21 cellular contexts compared by ENCODE assay signal in genomic region chr4:80065601-80066000, GRCh38. TPM values are rescaled to one million over a fixed set of nuclear protein-coding genes. Genes with fewer than 3 reads are reported as not detected.
A peak's percentile ranks its signal among the peaks of the same experiment; 100 is the strongest.
DNase-seq lines count a peak whose midpoint lies in the region; ATAC-seq and TF ChIP-seq lines count a peak whose summit lies in the region.
"Had no signal": no experiment of that assay in that cellular context is flagged by ENCODE, and none has a peak within 500 bp of the region (broad histone marks: within the 10 kb centered on the region; RNA-seq: fewer than 3 reads in every experiment).

No MANE protein-coding gene starts in this region.

- CTCF ChIA-PET in CD4-positive, alpha-beta memory T cell (lab: Charles Lee; ENCODE audit: partially characterized antibody), result interaction anchor here (2.0 kb wide), 1 partner anchor 60 kb away, joined by 6 read pairs; no protein-coding TSS in a partner anchor

- H3K27me3 ChIP-seq in CD4-positive, alpha-beta memory T cell (ENCODE audit: insufficient read depth, low read length), result no peaks in the 10 kb centered on the region
- H3K27me3 ChIP-seq in colonic mucosa, result no peaks in the 10 kb centered on the region
- H3K27me3 ChIP-seq: Peyer's patch had no signal

- peaks cover 41 to 83% (median 54%) of the 10 kb centered on the region in 4 donors for H3K4me1 Mint-ChIP-seq in CD4-positive, alpha-beta memory T cell
- H3K4me1 Mint-ChIP-seq in T-helper 17 cell (peaks cover 36% of the 10 kb centered on the region), memory B cell (peaks cover 26% of the 10 kb centered on the region)

- ATAC-seq in T-helper 17 cell (peak; percentile 37), memory B cell (ENCODE audit: low read depth) (no peak), GM18519 (IDR thresholded peaks at IDR 0.05; ENCODE audit: low FRiP score, unreplicated experiment) (no peak)
- ATAC-seq: GM23338, SK-N-SH treated with all-trans-retinoic acid at 6 μM for 48 hours had no signal

- H3K9me3 Mint-ChIP-seq in CD4-positive, alpha-beta memory T cell, result no peaks in the 10 kb centered on the region
- H3K9me3 Mint-ChIP-seq in memory B cell, result no peaks in the 10 kb centered on the region
- H3K9me3 Mint-ChIP-seq: GM23338 had no signal

- H3K4me3 ChIP-seq in CD4-positive, alpha-beta memory T cell (ENCODE audit: low read length in 2 of 2), result no peak overlapping the region
- no peak overlapping the region for H3K4me3 ChIP-seq in fibroblast of villous mesenchyme (ENCODE audit: low read depth, low read length)
- no peak overlapping the region for H3K4me3 ChIP-seq in colonic mucosa
- H3K4me3 ChIP-seq: GM23338, Peyer's patch had no signal

- no peaks in the 10 kb centered on the region for H3K9me3 ChIP-seq in CD4-positive, alpha-beta memory T cell (ENCODE audit: control insufficient read depth in 1 of 2, low read length in 2 of 2)
- H3K9me3 ChIP-seq in T-helper 17 cell (ENCODE audit: control insufficient read depth, low read length, poor library complexity, severe bottlenecking) (no peaks in the 10 kb centered on the region), colonic mucosa (no peaks in the 10 kb centered on the region)
- H3K9me3 ChIP-seq: Peyer's patch had no signal

- H3K36me3 ChIP-seq in CD4-positive, alpha-beta memory T cell (ENCODE audit: insufficient read depth, low read length), result peaks cover 12% of the 10 kb centered on the region
- peaks cover 12% of the 10 kb centered on the region for H3K36me3 ChIP-seq in colonic mucosa

- intact Hi-C loops in CD4-positive, alpha-beta memory T cell (cut with micrococcal nuclease), result no loop called here
- intact Hi-C loops in colonic mucosa (cut with DNase I), result loop anchor here (10.0 kb wide), 1 partner anchor 119 kb away; no protein-coding TSS in a partner anchor

- H3K4me3 Mint-ChIP-seq in CD4-positive, alpha-beta memory T cell, result peak overlapping the region in 5 of 8 donors; percentile 15 to 42 (median 18)
- H3K4me3 Mint-ChIP-seq in T-helper 17 cell, result peak overlapping the region; percentile 45
- H3K4me3 Mint-ChIP-seq in memory B cell, result no peak overlapping the region
- H3K4me3 Mint-ChIP-seq: GM23338 had no signal

- TF ChIP-seq CTCF in fibroblast of villous mesenchyme (IDR thresholded peaks at IDR 0.05; ENCODE audit: insufficient read depth, low read depth, low read length), result no peak
- no peak for TF ChIP-seq CTCF in colonic mucosa (IDR thresholded peaks at IDR 0.05)

- H3K27ac Mint-ChIP-seq in CD4-positive, alpha-beta memory T cell, result peak overlapping the region in 4 of 7 donors; percentile 24 to 85 (median 66)
- H3K27ac Mint-ChIP-seq in T-helper 17 cell (peak overlapping the region; percentile 87), memory B cell (peak overlapping the region; percentile 100)
- H3K27ac Mint-ChIP-seq: GM23338 had no signal

- DNase-seq in CD4-positive, alpha-beta memory T cell, result no peak
- no peak for DNase-seq in T-helper 17 cell
- DNase-seq in fibroblast of villous mesenchyme (ENCODE audit: low read depth), result peak; percentile 41
- DNase-seq in memory B cell (ENCODE audit: low spot score in 2 of 2), result no peak
- no peak for DNase-seq in activated CD4-positive, CD25-positive, alpha-beta regulatory T cell treated with anti-CD3 and anti-CD28 coated beads, Interleukin-2, amount 50 U/mL, for 72 hours
- DNase-seq in colonic mucosa, result no peak
- DNase-seq in stimulated activated CD4-positive, alpha-beta T cell treated with anti-CD3 and anti-CD28 coated beads, Interleukin-2, amount 100 ng/mL, for 48 hours, result no peak
- DNase-seq: HCEC 1CT, Karpas-422, NCI-H1048, NCI-H1436, NCI-H2029, NCI-H345, NCI-H524, NCI-H774, Peyer's patch had no signal

- H3K27ac ChIP-seq in CD4-positive, alpha-beta memory T cell (ENCODE audit: low read depth, low read length), result no peak overlapping the region
- no peak overlapping the region for H3K27ac ChIP-seq in colonic mucosa
- H3K27ac ChIP-seq: C4-2B, Peyer's patch had no signal

- no peak overlapping the region for H3K9ac ChIP-seq in colonic mucosa (ENCODE audit: low read depth in 2 of 2, low read length in 2 of 2)

- H3K4me1 ChIP-seq in CD4-positive, alpha-beta memory T cell (ENCODE audit: insufficient read depth, low read length), result peaks cover 70% of the 10 kb centered on the region
- no peaks in the 10 kb centered on the region for H3K4me1 ChIP-seq in colonic mucosa

- POLR2A ChIA-PET in CD4-positive, alpha-beta memory T cell (lab: Charles Lee; ENCODE audit: partially characterized antibody), result interaction anchor here (0.6 to 1.6 kb wide), 2 partner anchors 10 to 119 kb away, joined by 3 read pairs; no protein-coding TSS in a partner anchor

- H3K36me3 Mint-ChIP-seq in CD4-positive, alpha-beta memory T cell, result peaks cover 43 to 64% of the 10 kb centered on the region in 2 donors
- H3K36me3 Mint-ChIP-seq in T-helper 17 cell (ENCODE audit: low read depth) (peaks cover 7% of the 10 kb centered on the region), memory B cell (peaks cover 33% of the 10 kb centered on the region)

- H3K27me3 Mint-ChIP-seq in CD4-positive, alpha-beta memory T cell, result no peaks in the 10 kb centered on the region
- no peaks in the 10 kb centered on the region for H3K27me3 Mint-ChIP-seq in T-helper 17 cell
- no peaks in the 10 kb centered on the region for H3K27me3 Mint-ChIP-seq in memory B cell

RNA-seq across cellular contexts. Expression of gene ANTXR2, which starts 7.4 kb away (rescaled TPM):
- 10 to 100 TPM; 90.1 to 91.6 TPM for total RNA-seq in CD4-positive, alpha-beta memory T cell
- polyA plus RNA-seq in CD4-positive, alpha-beta memory T cell, result 10 to 100 TPM; 88.1 to 91.2 TPM
- total RNA-seq in T-helper 17 cell (10 to 100 TPM; 58.0 to 58.9 TPM), fibroblast of villous mesenchyme (105 and 107 TPM in 2 replicates), colonic mucosa (100 to 1,000 TPM in 1 of 2 donors, 10 to 100 TPM in 1; 47.4 to 121 TPM)
- total RNA-seq: OCI-LY7 had no signal
